Comparison of ENCODE assay signal across 8 cellular contexts in the genomic region with DNA sequence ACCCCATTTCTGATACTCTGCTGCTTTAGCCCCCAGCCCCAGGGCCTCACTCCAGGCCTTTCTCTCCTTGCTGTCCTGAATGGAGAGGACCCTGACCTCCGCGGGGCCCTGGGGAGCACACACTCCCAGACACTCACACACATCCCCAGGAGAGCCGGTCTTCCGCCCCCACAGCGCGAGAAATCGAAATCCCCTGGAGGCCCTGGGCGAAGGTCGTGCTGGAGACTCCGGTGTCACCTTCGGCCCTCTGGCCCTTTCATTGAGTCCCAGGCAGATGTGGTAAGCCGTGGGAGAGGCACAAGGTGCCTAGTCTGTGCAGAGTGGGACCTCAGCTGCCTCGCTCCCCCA. TPM values are rescaled to one million over a fixed set of nuclear protein-coding genes. Genes with fewer than 3 reads are reported as not detected.
DNase-seq lines count a peak whose midpoint lies in the region; ATAC-seq and TF ChIP-seq lines count a peak whose summit lies in the region.

No MANE protein-coding gene starts in this region.

- no peaks in the 10 kb centered on the region for H3K27me3 Mint-ChIP-seq in chondrocyte (ENCODE audit: low read depth)
- peaks cover 21% of the 10 kb centered on the region for H3K27me3 Mint-ChIP-seq in nephron (ENCODE audit: low read depth)

- H3K36me3 Mint-ChIP-seq in chondrocyte (ENCODE audit: low read depth) (no peaks in the 10 kb centered on the region), nephron (ENCODE audit: low read depth) (no peaks in the 10 kb centered on the region)

- ATAC-seq in GM18858 (IDR thresholded peaks at IDR 0.05; ENCODE audit: unreplicated experiment), result no peak
- ATAC-seq in HG03439 (IDR thresholded peaks at IDR 0.05; ENCODE audit: unreplicated experiment), result no peak

- peak; percentile 21 for DNase-seq in BE2C
- no peak for DNase-seq in chondrocyte (ENCODE audit: low spot score)
- DNase-seq in MV-4-11 (lab: John Stamatoyannopoulos, UW), result no peak
- DNase-seq in AML-193 (lab: John Stamatoyannopoulos, UW), result no peak

- H3K4me1 Mint-ChIP-seq in chondrocyte (ENCODE audit: low read depth) (peaks cover 28% of the 10 kb centered on the region), nephron (peaks cover 23% of the 10 kb centered on the region)

- H3K9me3 ChIP-seq in BE2C (no peaks in the 10 kb centered on the region), HUES6 (ENCODE audit: control insufficient read depth, insufficient read depth, low read depth, low read length) (no peaks in the 10 kb centered on the region)

- TF ChIP-seq CTCF in BE2C (IDR thresholded peaks at IDR 0.05; ENCODE audit: low read depth, low read length) (no peak), chondrocyte (IDR thresholded peaks at IDR 0.05) (no peak), nephron (IDR thresholded peaks at IDR 0.05; ENCODE audit: unreplicated experiment in 3 of 3) (no peak)

- H3K9ac ChIP-seq in HUES6 (ENCODE audit: low read length), result peak overlapping the region; percentile 56

- no peak overlapping the region for H3K27ac ChIP-seq in HUES6 (ENCODE audit: low read depth, low read length)

- H3K27ac Mint-ChIP-seq in chondrocyte (ENCODE audit: unreplicated experiment), result no peak overlapping the region
- H3K27ac Mint-ChIP-seq in nephron, result no peak overlapping the region

- H3K9me3 Mint-ChIP-seq in chondrocyte (ENCODE audit: low read depth) (no peaks in the 10 kb centered on the region), nephron (no peaks in the 10 kb centered on the region)

- H3K4me3 ChIP-seq in BE2C (ENCODE audit: low read depth, low read length), result peak overlapping the region; percentile 81
- peak overlapping the region; percentile 86 for H3K4me3 ChIP-seq in HUES6 (ENCODE audit: low read depth, low read length)

- H3K4me1 ChIP-seq in BE2C (no peaks in the 10 kb centered on the region), HUES6 (ENCODE audit: control insufficient read depth, insufficient read depth, low read length) (peaks cover 14% of the 10 kb centered on the region)

- H3K4me3 Mint-ChIP-seq in chondrocyte (ENCODE audit: unreplicated experiment) (peak overlapping the region; percentile 81), nephron (peak overlapping the region; percentile 86 to 89 (median 89))

- H3K36me3 ChIP-seq in BE2C (no peaks in the 10 kb centered on the region), HUES6 (ENCODE audit: control insufficient read depth, insufficient read depth, low read length) (no peaks in the 10 kb centered on the region)

- H3K27me3 ChIP-seq in BE2C (no peaks in the 10 kb centered on the region), HUES6 (ENCODE audit: control insufficient read depth, insufficient read depth, low read length) (peaks cover 21% of the 10 kb centered on the region)

RNA-seq across cellular contexts. Expression of a gene that starts 0.8 kb away (rescaled TPM):
- 23.7 TPM for polyA plus RNA-seq in BE2C (2012; ENCODE audit: insufficient read depth, insufficient read length, low read depth)
- total RNA-seq in chondrocyte, result 42.8 to 55.3 TPM (median 52.6 TPM) in 3 replicates
